In genomic region chr3:159964166-159964973, GRCh38 we compare ENCODE assay signal across 8 cellular contexts. TPM values are rescaled to one million over a fixed set of nuclear protein-coding genes. Genes with fewer than 3 reads are reported as not detected.
A peak's percentile ranks its signal among the peaks of the same experiment; 100 is the strongest.
DNase-seq lines count a peak whose midpoint lies in the region; ATAC-seq and TF ChIP-seq lines count a peak whose summit lies in the region.

No MANE protein-coding gene starts in this region.

- H3K27ac Mint-ChIP-seq in CD8-positive, alpha-beta T cell, result no peak overlapping the region

- RAD21 ChIA-PET in HCT116 (lab: Charles Lee; ENCODE audit: low non-redundant PET in 1 of 2, low total read pairs in 2 of 2, uncharacterized antibody in 2 of 2, unreplicated experiment in 2 of 2), result no interaction called here

- no peak overlapping the region for H3K4me3 Mint-ChIP-seq in CD8-positive, alpha-beta T cell

- no peaks in the 10 kb centered on the region for H3K9me3 Mint-ChIP-seq in CD8-positive, alpha-beta T cell

- TF ChIP-seq POLR2A in HCT116 (IDR thresholded peaks at IDR 0.05; ENCODE audit: borderline replicate concordance, extremely low read depth, insufficient read depth, insufficient read length), result no peak

- CTCF ChIA-PET in HCT116 (lab: Charles Lee), result interaction anchor here (1.8 kb wide), 1 partner anchor 23 kb away, joined by 4 read pairs; no protein-coding TSS in a partner anchor
- CTCF ChIA-PET in CD8-positive, alpha-beta T cell (lab: Charles Lee), result no interaction called here

- no peaks in the 10 kb centered on the region for H3K4me1 Mint-ChIP-seq in CD8-positive, alpha-beta T cell (ENCODE audit: low read depth)

- TF ChIP-seq RAD21 in HCT116 (IDR thresholded peaks at IDR 0.05; ENCODE audit: low read depth), result no peak

- no peak overlapping the region for H4K8ac ChIP-seq in mesenchymal stem cell (ENCODE audit: low read length)

- ATAC-seq in GM18517 (IDR thresholded peaks at IDR 0.05; ENCODE audit: unreplicated experiment) (peak; percentile 100), HCT116 (peak; percentile 50; the same call in 1 of the 2 replicates)
- no peak for ATAC-seq in CD8-positive, alpha-beta T cell

- no peak overlapping the region for H3K27ac ChIP-seq in HCT116 (ENCODE audit: low read depth, low read length)
- peak overlapping the region; percentile 88 for H3K27ac ChIP-seq in mesenchymal stem cell (ENCODE audit: low read length, poor library complexity, severe bottlenecking)
- no peak overlapping the region for H3K27ac ChIP-seq in CD8-positive, alpha-beta T cell (ENCODE audit: low read depth, low read length)

- no peak overlapping the region for H2BK12ac ChIP-seq in mesenchymal stem cell (ENCODE audit: low read length in 2 of 2)

- H3K9me3 ChIP-seq in HCT116 (ENCODE audit: control insufficient read depth in 1 of 2, insufficient read depth in 1 of 2, low read depth in 1 of 2, low read length in 2 of 2), result no peaks in the 10 kb centered on the region
- H3K9me3 ChIP-seq in mesenchymal stem cell (ENCODE audit: control insufficient read depth, low read length), result no peaks in the 10 kb centered on the region
- H3K9me3 ChIP-seq in CD8-positive, alpha-beta T cell (ENCODE audit: low read length), result no peaks in the 10 kb centered on the region

- no peaks in the 10 kb centered on the region for H3K9me2 ChIP-seq in HCT116 (ENCODE audit: insufficient read depth)

- no peaks in the 10 kb centered on the region for H3K79me1 ChIP-seq in mesenchymal stem cell (replicated peaks; ENCODE audit: low read length, poor library complexity, severe bottlenecking)

- intact Hi-C loops in HCT116 (cut with micrococcal nuclease), result no loop called here
- intact Hi-C loops in CD8-positive, alpha-beta T cell (cut with DNase I, micrococcal nuclease), result no loop called here
- intact Hi-C loops in cardiac septum (cut with DNase I), result no loop called here

- H2AFZ ChIP-seq in HCT116 (ENCODE audit: low read depth, low read length, poor library complexity, severe bottlenecking), result peak overlapping the region; percentile 72
- H2AFZ ChIP-seq in mesenchymal stem cell (ENCODE audit: low read depth, low read length), result no peak overlapping the region

- no peaks in the 10 kb centered on the region for H4K20me1 ChIP-seq in HCT116 (ENCODE audit: insufficient read depth)

- no peak overlapping the region for H3K23ac ChIP-seq in mesenchymal stem cell (ENCODE audit: low read length in 2 of 2)

- H3K36me3 ChIP-seq in HCT116 (ENCODE audit: control insufficient read depth in 1 of 2, insufficient read depth in 2 of 2, low read length in 2 of 2) (no peaks in the 10 kb centered on the region), mesenchymal stem cell (ENCODE audit: control insufficient read depth in 1 of 2, insufficient read depth in 2 of 2, low read depth in 1 of 2, low read length in 2 of 2) (no peaks in the 10 kb centered on the region)
- no peaks in the 10 kb centered on the region for H3K36me3 ChIP-seq in CD8-positive, alpha-beta T cell (ENCODE audit: insufficient read depth, low read length)

- TF ChIP-seq CTCF in HCT116 (IDR thresholded peaks at IDR 0.05 in 2 of 3, conservative IDR thresholded peaks at IDR 0.05 in 1 of 3; ENCODE audit: borderline replicate concordance in 1 of 3, insufficient read depth in 1 of 3, low read depth in 2 of 3, low read length in 2 of 3), result no peak
- no peak for TF ChIP-seq CTCF in CD8-positive, alpha-beta T cell (IDR thresholded peaks at IDR 0.05)

- H3K79me2 ChIP-seq in HCT116 (ENCODE audit: insufficient read depth, low read length), result no peaks in the 10 kb centered on the region

- H3K4me3 ChIP-seq in HCT116 (replicated peaks in 1 of 2; ENCODE audit: low read depth in 1 of 2, low read length in 2 of 2) (no peak overlapping the region), mesenchymal stem cell (ENCODE audit: insufficient read depth in 1 of 2, low read depth in 1 of 2, low read length in 2 of 2) (no peak overlapping the region)
- H3K4me3 ChIP-seq in CD8-positive, alpha-beta T cell (ENCODE audit: low read depth, low read length), result no peak overlapping the region

- H3K4me2 ChIP-seq in HCT116 (ENCODE audit: low read length), result peak overlapping the region; percentile 47
- no peak overlapping the region for H3K4me2 ChIP-seq in mesenchymal stem cell (ENCODE audit: low read length, poor library complexity, severe bottlenecking)

- peaks cover 6% of the 10 kb centered on the region for H3K27me3 Mint-ChIP-seq in CD8-positive, alpha-beta T cell (ENCODE audit: low read depth)

- H2BK5ac ChIP-seq in mesenchymal stem cell (ENCODE audit: low read depth, low read length, poor library complexity, severe bottlenecking), result peak overlapping the region; percentile 8

- H3K18ac ChIP-seq in mesenchymal stem cell (ENCODE audit: low read depth in 1 of 2, low read length in 2 of 2), result peak overlapping the region; percentile 33 to 40

- DNase-seq in HCT116 (ENCODE audit: low read depth, low spot score) (no peak), MV-4-11 (lab: John Stamatoyannopoulos, UW) (peak; percentile 36), mesenchymal stem cell (peak; percentile 83), NCI-H1694 (lab: John Stamatoyannopoulos, UW) (no peak), NCI-H146 (lab: John Stamatoyannopoulos, UW) (no peak), cardiac septum (ENCODE audit: low spot score) (no peak)
- DNase-seq in CD8-positive, alpha-beta T cell, result no peak

- H3K4ac ChIP-seq in mesenchymal stem cell (ENCODE audit: low read depth in 1 of 2, low read length in 2 of 2), result no peak overlapping the region

- peaks cover 4 to 10% of the 10 kb centered on the region in 2 experiments; a peak in 3 of 4 replicates for H3K4me1 ChIP-seq in HCT116 (ENCODE audit: control insufficient read depth in 1 of 2, insufficient read depth in 2 of 2, low read length in 2 of 2)
- peaks cover 4% of the 10 kb centered on the region for H3K4me1 ChIP-seq in mesenchymal stem cell (ENCODE audit: control insufficient read depth, insufficient read depth, low read depth, low read length)
- H3K4me1 ChIP-seq in CD8-positive, alpha-beta T cell (ENCODE audit: insufficient read depth, low read length), result no peaks in the 10 kb centered on the region

- H3K27me3 ChIP-seq in HCT116 (ENCODE audit: insufficient read depth, low read length) (no peaks in the 10 kb centered on the region), mesenchymal stem cell (ENCODE audit: control insufficient read depth in 1 of 2, insufficient read depth in 1 of 2, low read length in 2 of 2) (no peaks in the 10 kb centered on the region)
- no peaks in the 10 kb centered on the region for H3K27me3 ChIP-seq in CD8-positive, alpha-beta T cell (ENCODE audit: insufficient read depth, low read length)

- peak overlapping the region; percentile 77 for H2AK5ac ChIP-seq in mesenchymal stem cell (ENCODE audit: low read length, severe bottlenecking)

- WGBS in mesenchymal stem cell, result 58% methylated on average over 6 of the region's 7 CpGs

- H3K36me3 Mint-ChIP-seq in CD8-positive, alpha-beta T cell, result no peaks in the 10 kb centered on the region

- no peak overlapping the region for H3K14ac ChIP-seq in mesenchymal stem cell (ENCODE audit: low read length in 2 of 2)

- no peak overlapping the region for H2BK120ac ChIP-seq in mesenchymal stem cell (ENCODE audit: low read depth, low read length)

- BruUV-seq in HCT116 (replicated peaks; lab: Mats Ljungman, UMichigan), result no TSS peak

- POLR2A ChIA-PET in HCT116 (lab: Charles Lee), result no interaction called here
- POLR2A ChIA-PET in CD8-positive, alpha-beta T cell (lab: Charles Lee), result no interaction called here

- no peak overlapping the region for H2BK15ac ChIP-seq in mesenchymal stem cell (ENCODE audit: low read depth, poor library complexity, severe bottlenecking)

- no peak overlapping the region for H4K91ac ChIP-seq in mesenchymal stem cell (ENCODE audit: low read length)

- H3K9ac ChIP-seq in HCT116 (ENCODE audit: low read length) (no peak overlapping the region), mesenchymal stem cell (ENCODE audit: low read length) (no peak overlapping the region)

TF ChIP-seq in HCT116, 20 proteins besides CTCF, POLR2A, EP300 and RAD21:
- TF ChIP-seq ZFX (IDR thresholded peaks at IDR 0.05) (no peak), FOSL1 (IDR thresholded peaks at IDR 0.05; ENCODE audit: low read depth) (peak; percentile 71), JUND (IDR thresholded peaks at IDR 0.05) (peak; percentile 32; the same call in 1 of the 2 replicates)

RNA-seq across cellular contexts. Expression of gene IL12A, which starts 24.3 kb away (rescaled TPM):
- total RNA-seq in HCT116 (2021; ENCODE audit: unreplicated experiment) (2.8 TPM), cardiac septum (0.51 TPM)
- polyA plus RNA-seq in HCT116 (2012), result 0.95 and 1.1 TPM in 2 replicates
- 1.8 TPM for polyA plus RNA-seq in mesenchymal stem cell (2013, experiment 1 of 2)
- 1.7 TPM for polyA plus RNA-seq in mesenchymal stem cell (2013, experiment 2 of 2)
- 1 to 10 TPM; 2.3 to 2.9 TPM for total RNA-seq in CD8-positive, alpha-beta T cell

Comparison
In these comparisons a context has a peak if more than half of its experiments do, and no peak if none do; other contexts are left out.
1. DNase-seq: peak in MV-4-11 (single experiment) and mesenchymal stem cell (single experiment); none in HCT116 (single experiment), NCI-H1694 (single experiment), CD8-positive, alpha-beta T cell (0 of 7), NCI-H146 (single experiment) and cardiac septum (single experiment).